ENCODE assay signal across 1 cellular context in the genomic region with DNA sequence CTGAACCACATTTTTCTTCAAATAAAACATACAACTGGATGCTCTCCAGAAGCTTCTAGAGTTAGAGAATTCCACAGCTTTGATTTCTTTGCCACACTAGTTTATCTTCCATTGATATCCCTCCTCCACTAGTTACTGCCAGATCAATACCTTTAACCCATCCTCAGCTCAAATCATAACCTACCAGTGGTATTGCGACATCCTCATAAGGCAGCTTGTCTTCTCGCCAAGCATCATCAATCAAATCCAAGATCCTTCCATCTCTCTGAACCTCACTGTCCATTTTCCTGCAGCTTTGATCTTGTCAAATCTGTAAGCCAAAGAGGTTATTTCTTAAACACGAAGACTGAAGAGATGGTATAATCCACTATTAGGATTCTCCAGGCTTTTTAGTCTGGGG.
TF ChIP-seq lines count a peak whose summit lies in the region.

No MANE protein-coding gene starts in this region.

TF ChIP-seq in IMR-90, 13 proteins besides CTCF, POLR2A, EP300 and RAD21:
- TF ChIP-seq CEBPB (IDR thresholded peaks at IDR 0.05; ENCODE audit: low read depth, low read length) (peak; percentile 98), CHD1 (IDR thresholded peaks at IDR 0.05; ENCODE audit: low read depth, low read length) (no peak), FOS (IDR thresholded peaks at IDR 0.05; ENCODE audit: low read depth, low read length) (no peak)
